ENCODE assay signal across 24 cellular contexts in genomic region chr17:16462070-16462864, GRCh38.
"Had no signal": no experiment of that assay in that cellular context is flagged by ENCODE, and none has a peak within 500 bp of the region (broad histone marks: within the 10 kb centered on the region; RNA-seq: fewer than 3 reads in every experiment).

No MANE protein-coding gene starts in this region.

- H3K27ac ChIP-seq: suprapubic skin had no signal

- ATAC-seq: activated CD8-positive, alpha-beta T cell treated with anti-CD3 and anti-CD28 coated beads for 36 hours; activated T-cell treated with anti-CD3 and anti-CD28 coated beads, Interleukin-2, amount 50 U/mL, for 4 hours; left colon; right cardiac atrium; stimulated activated naive CD8-positive, alpha-beta T cell treated with anti-CD3 and anti-CD28 coated beads, Interleukin-15, amount 100 ng/mL, for 72 hours had no signal

- H3K4me1 Mint-ChIP-seq: activated B cell treated with CpG ODN at 0.5 μM for 24 hours had no signal

- H3K4me3 ChIP-seq: dorsolateral prefrontal cortex, suprapubic skin had no signal

- H3K9me3 Mint-ChIP-seq: activated B cell treated with CpG ODN at 0.5 μM for 24 hours; activated CD8-positive, alpha-beta T cell treated with anti-CD3 and anti-CD28 coated beads for 36 hours; activated T-cell treated with anti-CD3 and anti-CD28 coated beads, Interleukin-2, amount 50 U/mL, for 4 hours; neural crest cell; stimulated activated naive CD8-positive, alpha-beta T cell treated with anti-CD3 and anti-CD28 coated beads, Interleukin-15, amount 100 ng/mL, for 72 hours; T-helper 2 cell treated with Interferon-gamma antibody and Interleukin-4, amounts not matched to agents 5 μg/mL and 100 μg/mL, for 36 hours had no signal

- H3K9me3 ChIP-seq: suprapubic skin had no signal

- H3K27me3 Mint-ChIP-seq: activated B cell treated with CpG ODN at 0.5 μM for 24 hours; activated CD8-positive, alpha-beta T cell treated with anti-CD3 and anti-CD28 coated beads for 36 hours; activated naive CD8-positive, alpha-beta T cell; progenitor cell of endocrine pancreas; stimulated activated naive CD8-positive, alpha-beta T cell treated with anti-CD3 and anti-CD28 coated beads, Interleukin-15, amount 100 ng/mL, for 72 hours had no signal

- H3K4me3 Mint-ChIP-seq: activated B cell treated with CpG ODN at 0.5 μM for 24 hours; activated CD8-positive, alpha-beta T cell treated with anti-CD3 and anti-CD28 coated beads for 36 hours; activated naive CD8-positive, alpha-beta T cell; activated T-cell treated with anti-CD3 and anti-CD28 coated beads, Interleukin-2, amount 50 U/mL, for 4 hours; neural crest cell; stimulated activated naive CD8-positive, alpha-beta T cell treated with anti-CD3 and anti-CD28 coated beads, Interleukin-15, amount 100 ng/mL, for 72 hours; T-helper 2 cell treated with Interferon-gamma antibody and Interleukin-4, amounts not matched to agents 5 μg/mL and 100 μg/mL, for 36 hours had no signal

- H3K27me3 ChIP-seq: dorsolateral prefrontal cortex, suprapubic skin had no signal

- FAIRE-seq: colon, small intestine, TTC549 had no signal

- H3K27ac Mint-ChIP-seq: activated B cell treated with CpG ODN at 0.5 μM for 24 hours; activated CD8-positive, alpha-beta T cell treated with anti-CD3 and anti-CD28 coated beads for 36 hours; activated naive CD8-positive, alpha-beta T cell; progenitor cell of endocrine pancreas; T-helper 2 cell treated with Interferon-gamma antibody and Interleukin-4, amounts not matched to agents 5 μg/mL and 100 μg/mL, for 36 hours had no signal

- DNase-seq: activated B cell treated with CpG ODN at 0.5 μM for 24 hours; activated CD4-positive, alpha-beta T cell treated with anti-CD3 and anti-CD28 coated beads for 4 hours; activated CD8-positive, alpha-beta T cell treated with anti-CD3 and anti-CD28 coated beads for 36 hours; activated gamma-delta T cell; activated T-cell treated with anti-CD3 and anti-CD28 coated beads, Interleukin-2, amount 50 U/mL, for 4 hours; amniotic stem cell; dorsolateral prefrontal cortex; foreskin fibroblast; hypothalamus; islet precursor cell; left colon; midbrain; small intestine; stimulated activated CD4-positive, alpha-beta T cell treated with anti-CD3 and anti-CD28 coated beads, Interleukin-4, amount 100 ng/mL, for 1 hour; stimulated activated naive CD8-positive, alpha-beta T cell treated with anti-CD3 and anti-CD28 coated beads, Interleukin-15, amount 100 ng/mL, for 72 hours; trophoblast cell had no signal
